Comparison of ENCODE assay signal across 32 cellular contexts in the genomic region with DNA sequence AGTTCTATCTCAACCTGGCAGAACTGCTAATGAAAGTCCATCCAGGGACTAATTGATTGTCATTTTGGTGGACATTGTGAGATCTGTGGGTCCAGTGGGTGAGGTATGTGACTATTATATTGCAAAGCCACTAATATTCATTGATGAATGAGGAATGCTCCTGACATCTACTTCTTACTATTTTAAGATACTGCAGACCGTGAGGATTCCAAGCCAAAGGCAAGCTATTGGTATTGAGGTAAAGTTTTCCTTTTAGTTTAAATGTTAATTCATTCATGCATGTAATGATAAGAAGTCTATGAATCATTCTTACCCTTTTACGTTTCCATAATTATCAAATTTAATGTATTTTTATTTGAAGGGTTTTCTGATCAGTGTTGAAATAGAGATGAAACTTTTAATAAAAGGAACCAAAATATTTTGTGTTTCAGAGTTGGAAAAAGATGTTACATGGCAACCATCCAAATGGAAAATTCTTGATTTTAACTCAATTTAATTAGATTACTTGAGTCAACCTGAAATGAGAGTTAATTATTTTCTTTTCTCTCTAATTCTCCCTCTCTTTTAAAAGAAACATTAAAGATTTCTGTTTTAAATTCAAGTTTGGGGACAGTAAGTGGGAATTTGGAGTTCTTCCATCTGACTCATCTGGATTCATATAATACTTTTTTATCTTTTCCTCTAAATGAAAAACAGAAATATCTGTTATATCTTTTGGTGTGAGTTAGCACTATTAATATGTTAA. TPM values are rescaled to one million over a fixed set of nuclear protein-coding genes. Genes with fewer than 3 reads are reported as not detected.
A peak's percentile ranks its signal among the peaks of the same experiment; 100 is the strongest.
DNase-seq lines count a peak whose midpoint lies in the region; ATAC-seq and TF ChIP-seq lines count a peak whose summit lies in the region.
"Had no signal": no experiment of that assay in that cellular context is flagged by ENCODE, and none has a peak within 500 bp of the region (broad histone marks: within the 10 kb centered on the region; RNA-seq: fewer than 3 reads in every experiment).

No MANE protein-coding gene starts in this region.

- H3K27me3 Mint-ChIP-seq in activated T-cell treated with anti-CD3 and anti-CD28 coated beads, Interleukin-2, amount 50 U/mL, for 4 hours (ENCODE audit: low read depth) = no peaks in the 10 kb centered on the region
- H3K27me3 Mint-ChIP-seq: dendritic cell treated with granulocyte-macrophage colony-stimulating factor and Interleukin-4, amounts not matched to agents 40 ng/mL and 50 ng/mL, for 4 days; IgD-negative memory B cell; naive thymus-derived CD4-positive, alpha-beta T cell had no signal

- H2AK5ac ChIP-seq in IMR-90 (ENCODE audit: low read depth, low read length) = no peak overlapping the region

- peaks cover 41% of the 10 kb centered on the region for H3K36me3 Mint-ChIP-seq in activated T-cell treated with anti-CD3 and anti-CD28 coated beads, Interleukin-2, amount 50 U/mL, for 4 hours (ENCODE audit: insufficient read depth)

- no peaks in the 10 kb centered on the region for H3K9me3 ChIP-seq in A673 (ENCODE audit: low read depth, low read length, poor library complexity, severe bottlenecking)
- no peaks in the 10 kb centered on the region for H3K9me3 ChIP-seq in IMR-90 (ENCODE audit: control insufficient read depth, insufficient read depth, low read length)
- H3K9me3 ChIP-seq in left lung = no peaks in the 10 kb centered on the region
- H3K9me3 ChIP-seq in suprapubic skin = no peaks in the 10 kb centered on the region
- H3K9me3 ChIP-seq: left ventricle myocardium inferior, tibial artery had no signal

- TF ChIP-seq POLR2A in IMR-90 (IDR thresholded peaks at IDR 0.05; ENCODE audit: low read depth, low read length) (no peak), suprapubic skin (IDR thresholded peaks at IDR 0.05) (no peak)

- peaks cover 16% of the 10 kb centered on the region for H3K4me1 ChIP-seq in A673 (ENCODE audit: insufficient read depth, low read length, poor library complexity, severe bottlenecking)
- peaks cover 2% of the 10 kb centered on the region; the same call in 1 of the 2 replicates for H3K4me1 ChIP-seq in IMR-90 (ENCODE audit: control insufficient read depth, insufficient read depth, low read length)
- no peaks in the 10 kb centered on the region for H3K4me1 ChIP-seq in left lung
- H3K4me1 ChIP-seq in suprapubic skin = no peaks in the 10 kb centered on the region
- H3K4me1 ChIP-seq: foreskin keratinocyte, left ventricle myocardium inferior, tibial artery had no signal

- H3K27ac ChIP-seq in A673 (ENCODE audit: low read depth, low read length, poor library complexity, severe bottlenecking) (no peak overlapping the region), IMR-90 (ENCODE audit: insufficient read depth, low read length) (no peak overlapping the region), caudate nucleus (ENCODE audit: low read depth, low read length) (peak overlapping the region; percentile 46), left lung (no peak overlapping the region), suprapubic skin (no peak overlapping the region)
- H3K27ac ChIP-seq: cardiac muscle cell, foreskin keratinocyte, left ventricle myocardium inferior, tibial artery, WERI-Rb-1 had no signal

- CTCF ChIA-PET in A673 (lab: Charles Lee) = interaction anchor here (0.6 kb wide), 1 partner anchor 88 kb away, joined by 5 read pairs; the partner anchor contains the start of gene CNOT4
- CTCF ChIA-PET in IMR-90 (lab: Yijun Ruan, JAX) = interaction anchor here (0.6 kb wide), 1 partner anchor 1038 kb away, joined by 3 read pairs; no protein-coding TSS in a partner anchor

- no peak overlapping the region for H3K4me3 Mint-ChIP-seq in activated T-cell treated with anti-CD3 and anti-CD28 coated beads, Interleukin-2, amount 50 U/mL, for 4 hours
- H3K4me3 Mint-ChIP-seq: dendritic cell treated with granulocyte-macrophage colony-stimulating factor and Interleukin-4, amounts not matched to agents 40 ng/mL and 50 ng/mL, for 4 days; IgD-negative memory B cell; naive thymus-derived CD4-positive, alpha-beta T cell had no signal

- intact Hi-C loops in A673 (cut with micrococcal nuclease; ENCODE audit: unreplicated experiment) (no loop called here), IMR-90 (cut with micrococcal nuclease) (no loop called here), left lung (cut with DNase I) (no loop called here)

- H3K9ac ChIP-seq in IMR-90 (ENCODE audit: low read depth, low read length) = no peak overlapping the region

- no peaks in the 10 kb centered on the region; a peak in 2 of 4 replicates for H3K79me1 ChIP-seq in IMR-90 (ENCODE audit: low read depth in 1 of 2, low read length in 2 of 2)

- no peak overlapping the region for H3K18ac ChIP-seq in IMR-90 (ENCODE audit: low read depth, low read length)

- H4K91ac ChIP-seq in IMR-90 (ENCODE audit: insufficient read depth, low read depth, low read length) = no peak overlapping the region

- peaks cover 80% of the 10 kb centered on the region for H3K36me3 ChIP-seq in A673 (ENCODE audit: insufficient read depth, low read length, poor library complexity, severe bottlenecking)
- H3K36me3 ChIP-seq in IMR-90 (ENCODE audit: control insufficient read depth, insufficient read depth, low read length) = peaks cover 10% of the 10 kb centered on the region
- H3K36me3 ChIP-seq in left lung = peaks cover 0 to 90% of the 10 kb centered on the region in 2 donors
- peaks cover 46% of the 10 kb centered on the region for H3K36me3 ChIP-seq in suprapubic skin

- no peak overlapping the region for H3K4me2 ChIP-seq in IMR-90 (ENCODE audit: low read depth, low read length)

- H3K4me3 ChIP-seq in A673 (ENCODE audit: low read depth, low read length, poor library complexity, severe bottlenecking) = no peak overlapping the region
- H3K4me3 ChIP-seq in IMR-90 (ENCODE audit: insufficient read depth, low read depth, low read length) = no peak overlapping the region
- H3K4me3 ChIP-seq in foreskin fibroblast (ENCODE audit: low read depth in 1 of 2, low read length in 2 of 2) = no peak overlapping the region
- H3K4me3 ChIP-seq in left lung = no peak overlapping the region
- H3K4me3 ChIP-seq in suprapubic skin = no peak overlapping the region
- H3K4me3 ChIP-seq: cardiac muscle cell, left ventricle myocardium inferior, tibial artery had no signal

- TF ChIP-seq CTCF in A673 (conservative IDR thresholded peaks at IDR 0.05; ENCODE audit: low read depth, low read length) (no peak), IMR-90 (conservative IDR thresholded peaks at IDR 0.05; ENCODE audit: low read depth, low read length) (no peak), foreskin fibroblast (IDR thresholded peaks at IDR 0.05; ENCODE audit: low read depth, low read length) (no peak), left lung (IDR thresholded peaks at IDR 0.05) (no peak), GM20000 (IDR thresholded peaks at IDR 0.05; ENCODE audit: extremely low read depth, missing control alignments) (no peak), suprapubic skin (IDR thresholded peaks at IDR 0.05) (no peak)

- H3K27me3 ChIP-seq in A673 (replicated peaks; ENCODE audit: insufficient read depth, low read depth, low read length, poor library complexity) (no peaks in the 10 kb centered on the region), IMR-90 (ENCODE audit: control insufficient read depth, insufficient read depth, low read length) (no peaks in the 10 kb centered on the region), left lung (no peaks in the 10 kb centered on the region), suprapubic skin (no peaks in the 10 kb centered on the region)
- H3K27me3 ChIP-seq: cardiac muscle cell, foreskin keratinocyte, tibial artery had no signal

- no peak overlapping the region for H3K4ac ChIP-seq in IMR-90 (ENCODE audit: low read depth, low read length)

- no peak overlapping the region for H4K8ac ChIP-seq in IMR-90 (ENCODE audit: low read depth in 2 of 2, low read length in 2 of 2)

- TF ChIP-seq EP300 in suprapubic skin (IDR thresholded peaks at IDR 0.05) = no peak

- H2AFZ ChIP-seq in IMR-90 (replicated peaks; ENCODE audit: low read length, poor library complexity) = no peak overlapping the region

- H3K14ac ChIP-seq in IMR-90 (replicated peaks; ENCODE audit: low read depth, low read length) = no peak overlapping the region

- no peak for TF ChIP-seq RAD21 in IMR-90 (IDR thresholded peaks at IDR 0.05; ENCODE audit: low read length)

- H2AK9ac ChIP-seq in IMR-90 (replicated peaks; ENCODE audit: low read depth, low read length, poor library complexity) = no peak overlapping the region

- in situ Hi-C loops in IMR-90 (cut with MboI; ENCODE audit: low sequenced_read_pairs) = no loop called here

- dilution Hi-C loops in IMR-90 (cut with HindIII; ENCODE audit: low sequenced_read_pairs, unreplicated experiment) = no loop called here

- DNase-seq in A673 (ENCODE audit: low spot score) = peak; percentile 11
- DNase-seq in IMR-90 = peak; percentile 28
- DNase-seq in caudate nucleus (lab: John Stamatoyannopoulos, UW) = no peak
- DNase-seq in foreskin fibroblast = peak; percentile 7 to 50
- no peak for DNase-seq in left lung
- DNase-seq in GM20000 (ENCODE audit: low spot score) = no peak
- no peak for DNase-seq in activated T-cell treated with anti-CD3 and anti-CD28 coated beads, Interleukin-2, amount 50 U/mL, for 4 hours
- no peak for DNase-seq in suprapubic skin (ENCODE audit: low spot score in 2 of 2)
- DNase-seq: ACHN; activated CD4-positive, alpha-beta T cell treated with anti-CD3 and anti-CD28 coated beads for 48 hours; activated gamma-delta T cell treated with Interleukin-2 at 50 U/mL for 16 hours; activated T-cell treated with anti-CD3 and anti-CD28 coated beads, Interleukin-2, amount 50 U/mL, for 1 hour; DMS79; foreskin keratinocyte; HCEC 1CT; left ventricle myocardium inferior; naive thymus-derived CD4-positive, alpha-beta T cell; NCI-H1048; NCI-H1694 treated with DMSO at 0.1 percent for 48 hours; NCI-H2171; NCI-H510A treated with DMSO at 0.1 percent for 48 hours; NK-92 treated with Interleukin-12 subunit alpha and Interleukin-12 subunit beta, amount 100 ng/mL, for 24 hours; occipital lobe; SHP77; stimulated activated naive CD4-positive, alpha-beta T cell treated with Interleukin-2 at 50 U/mL for 16 hours; SW 1271; T1000; tibial artery; WERI-Rb-1 had no signal

- ATAC-seq in IMR-90 (ENCODE audit: low read depth) = no peak; the same call in 1 of the 2 replicates
- ATAC-seq in left lung = no peak
- ATAC-seq in activated T-cell treated with anti-CD3 and anti-CD28 coated beads, Interleukin-2, amount 50 U/mL, for 4 hours = no peak
- ATAC-seq: foreskin keratinocyte; naive thymus-derived CD4-positive, alpha-beta T cell had no signal

- no TSS peak for BruUV-seq in A673 (replicated peaks; lab: Mats Ljungman, UMichigan)
- no TSS peak for BruUV-seq in IMR-90 (replicated peaks; lab: Mats Ljungman, UMichigan)

- WGBS in IMR-90 (ENCODE audit: extremely low coverage in 2 of 2, insufficient read length in 1 of 2), 2 experiments = no CpG with 5 or more reads among the region's 2 CpGs
- 54% methylated on average over 2 of the region's 2 CpGs for WGBS in suprapubic skin

- H3K9me1 ChIP-seq in IMR-90 (ENCODE audit: insufficient read depth, low read length) = no peaks in the 10 kb centered on the region

- H2BK15ac ChIP-seq in IMR-90 (ENCODE audit: low read depth, low read length) = no peak overlapping the region

- H2BK5ac ChIP-seq in IMR-90 (ENCODE audit: low read depth, low read length, poor library complexity, severe bottlenecking) = no peak overlapping the region

- H3K56ac ChIP-seq in IMR-90 (ENCODE audit: extremely low read depth, insufficient read depth, low read length) = no peak overlapping the region

- H2BK120ac ChIP-seq in IMR-90 (ENCODE audit: low read depth, low read length) = no peak overlapping the region

- no peak overlapping the region for H3K23ac ChIP-seq in IMR-90 (ENCODE audit: low read depth, low read length)

- POLR2A ChIA-PET in A673 (lab: Charles Lee; ENCODE audit: low non-redundant PET) (interaction anchor here (0.7 kb wide), 1 partner anchor 276 kb away, joined by 3 read pairs; no protein-coding TSS in a partner anchor), IMR-90 (lab: Charles Lee; ENCODE audit: unreplicated experiment) (no interaction called here)

- no peaks in the 10 kb centered on the region for H3K9me3 Mint-ChIP-seq in activated T-cell treated with anti-CD3 and anti-CD28 coated beads, Interleukin-2, amount 50 U/mL, for 4 hours
- H3K9me3 Mint-ChIP-seq: dendritic cell treated with granulocyte-macrophage colony-stimulating factor and Interleukin-4, amounts not matched to agents 40 ng/mL and 50 ng/mL, for 4 days; IgD-negative memory B cell; naive thymus-derived CD4-positive, alpha-beta T cell had no signal

- H4K20me1 ChIP-seq in IMR-90 (ENCODE audit: insufficient read depth, low read length) = no peaks in the 10 kb centered on the region

- no peak overlapping the region for H2BK20ac ChIP-seq in IMR-90 (ENCODE audit: low read depth, low read length)

- H3K4me1 Mint-ChIP-seq in activated T-cell treated with anti-CD3 and anti-CD28 coated beads, Interleukin-2, amount 50 U/mL, for 4 hours (ENCODE audit: low read depth) = no peaks in the 10 kb centered on the region
- H3K4me1 Mint-ChIP-seq: IgD-negative memory B cell had no signal

- no peak overlapping the region for H4K5ac ChIP-seq in IMR-90 (ENCODE audit: low read depth, low read length)

RNA-seq across cellular contexts. Expression of gene NUP205, which starts 39.6 kb away (rescaled TPM):
- 146 and 148 TPM in 2 replicates for total RNA-seq in A673 (2021)
- 81.7 and 84.6 TPM in 2 replicates for total RNA-seq in IMR-90 (2012; rRNA removed)
- 27.5 and 29.5 TPM in 2 replicates for polyA plus RNA-seq in IMR-90 (2012; rRNA removed)
- 8.0 and 14.8 TPM in 2 replicates for polyA plus RNA-seq in IMR-90 (2012; cell fraction: cytosol; rRNA removed)
- 9.8 and 41.3 TPM in 2 replicates for polyA plus RNA-seq in IMR-90 (2012; cell fraction: nucleus; rRNA removed; ENCODE audit: low replicate concordance)
- total RNA-seq in left lung = 10 to 100 TPM; 42.7 to 56.3 TPM
- total RNA-seq in activated T-cell treated with anti-CD3 and anti-CD28 coated beads, Interleukin-2, amount 50 U/mL, for 4 hours = 100 to 1,000 TPM; 102 to 128 (median 125) TPM
- total RNA-seq in suprapubic skin = 10 to 100 TPM; 36.9 to 53.1 (median 41.3) TPM

Comparison
In these comparisons a context has a peak if more than half of its experiments do, and no peak if none do; other contexts are left out.
1. DNase-seq: peak in A673 (single experiment), IMR-90 (single experiment) and foreskin fibroblast (2 of 2); none in caudate nucleus (0 of 61), left lung (0 of 2), GM20000 (single experiment), activated T-cell treated with anti-CD3 and anti-CD28 coated beads, Interleukin-2, amount 50 U/mL, for 4 hours (single experiment) and suprapubic skin (0 of 2).